Comparison of ENCODE assay signal across 1 cellular context in genomic region chr6:2866183-2866846, GRCh38.
TF ChIP-seq lines count a peak whose summit lies in the region.

No MANE protein-coding gene starts in this region.

TF ChIP-seq in K562, 482 proteins besides CTCF, POLR2A, EP300 and RAD21:
- TF ChIP-seq ZZZ3 (IDR thresholded peaks at IDR 0.05) (no peak), ZNF224 (CRISPR knock-in tag; IDR thresholded peaks at IDR 0.05) (no peak), SMARCE1 (IDR thresholded peaks at IDR 0.05) (no peak), STAT5B (CRISPR knock-in tag; IDR thresholded peaks at IDR 0.05) (no peak), ARID3B (CRISPR knock-in tag; IDR thresholded peaks at IDR 0.05; ENCODE audit: borderline replicate concordance) (no peak), IRF1 (CRISPR knock-in tag; IDR thresholded peaks at IDR 0.05; ENCODE audit: borderline replicate concordance) (no peak), RFX7 (CRISPR knock-in tag; IDR thresholded peaks at IDR 0.05) (no peak), ZNF584 (CRISPR knock-in tag; IDR thresholded peaks at IDR 0.05; ENCODE audit: low read depth) (no peak), PPARD (CRISPR knock-in tag; IDR thresholded peaks at IDR 0.05) (no peak)
